ENCODE assay signal across 10 cellular contexts in genomic region chr3:37024092-37024491, GRCh38. TPM values are rescaled to one million over a fixed set of nuclear protein-coding genes. Genes with fewer than 3 reads are reported as not detected.
DNase-seq lines count a peak whose midpoint lies in the region; ATAC-seq, FAIRE-seq and TF ChIP-seq lines count a peak whose summit lies in the region.
"Had no signal": no experiment of that assay in that cellular context is flagged by ENCODE, and none has a peak within 500 bp of the region (broad histone marks: within the 10 kb centered on the region; RNA-seq: fewer than 3 reads in every experiment).

No MANE protein-coding gene starts in this region.

- no peaks in the 10 kb centered on the region for H3K4me1 Mint-ChIP-seq in CD4-positive, alpha-beta T cell (ENCODE audit: low read depth)

- CTCF ChIA-PET in CD4-positive, alpha-beta T cell (lab: Charles Lee): interaction anchor here (0.6 kb wide), 1 partner anchor 170 kb away, joined by 5 read pairs; no protein-coding TSS in a partner anchor

- DNase-seq in CD4-positive, alpha-beta T cell: no peak
- DNase-seq in HTR-8/SVneo (ENCODE audit: insufficient read length, low spot score) (peak; percentile 5), ascending aorta (ENCODE audit: low spot score in 2 of 2) (no peak), lower lobe of right lung (no peak), NCI-H1105 (lab: John Stamatoyannopoulos, UW) (no peak), NCI-H1930 (lab: John Stamatoyannopoulos, UW) (no peak)
- no peak for DNase-seq in stimulated activated CD4-positive, alpha-beta T cell treated with anti-CD3 and anti-CD28 coated beads, Interleukin-2, amount 100 ng/mL, for 48 hours
- DNase-seq: left lung had no signal

- intact Hi-C loops in CD4-positive, alpha-beta T cell (cut with DNase I, micrococcal nuclease): loop anchor here in 1 of 2 experiments (1.0 kb wide), 1 partner anchor 189 kb away; no protein-coding TSS in a partner anchor
- intact Hi-C loops in ascending aorta (cut with DNase I): loop anchor here (1.0 kb wide), 1 partner anchor 189 kb away; no protein-coding TSS in a partner anchor
- intact Hi-C loops in lower lobe of right lung (cut with DNase I): no loop called here

- no peaks in the 10 kb centered on the region for H3K9me3 Mint-ChIP-seq in CD4-positive, alpha-beta T cell

- no peak overlapping the region for H3K4me3 Mint-ChIP-seq in CD4-positive, alpha-beta T cell
- H3K4me3 Mint-ChIP-seq: activated naive CD8-positive, alpha-beta T cell had no signal

- H3K36me3 ChIP-seq in ascending aorta (peaks cover 43 to 79% of the 10 kb centered on the region in 2 donors), lower lobe of right lung (peaks cover 84% of the 10 kb centered on the region)

- peaks cover 99% of the 10 kb centered on the region for H3K36me3 Mint-ChIP-seq in CD4-positive, alpha-beta T cell (ENCODE audit: low read depth)

- H3K4me3 ChIP-seq in ascending aorta (no peak overlapping the region), lower lobe of right lung (no peak overlapping the region)
- H3K4me3 ChIP-seq: left lung had no signal

- no peak overlapping the region for H3K27ac ChIP-seq in CD4-positive, alpha-beta T cell (ENCODE audit: low read depth, low read length)
- H3K27ac ChIP-seq in ascending aorta: no peak overlapping the region
- H3K27ac ChIP-seq in lower lobe of right lung: no peak overlapping the region

- no peak for TF ChIP-seq CTCF in CD4-positive, alpha-beta T cell (IDR thresholded peaks at IDR 0.05)
- peak; percentile 18 to 48 (median 18) for TF ChIP-seq CTCF in ascending aorta (IDR thresholded peaks at IDR 0.05)
- peak; percentile 36 for TF ChIP-seq CTCF in lower lobe of right lung (IDR thresholded peaks at IDR 0.05)

- no peak for FAIRE-seq in HTR-8/SVneo (lab: Jason Lieb, UNC)

- POLR2A ChIA-PET in CD4-positive, alpha-beta T cell (lab: Charles Lee): interaction anchor here (1.1 kb wide), 2 partner anchors 17 to 36 kb away, joined by 3 to 4 read pairs; no protein-coding TSS in a partner anchor

- H3K27me3 Mint-ChIP-seq in CD4-positive, alpha-beta T cell: no peaks in the 10 kb centered on the region
- H3K27me3 Mint-ChIP-seq: activated naive CD8-positive, alpha-beta T cell had no signal

- no peak overlapping the region for H3K27ac Mint-ChIP-seq in CD4-positive, alpha-beta T cell
- H3K27ac Mint-ChIP-seq: activated naive CD8-positive, alpha-beta T cell had no signal

- no peaks in the 10 kb centered on the region for H3K9me3 ChIP-seq in CD4-positive, alpha-beta T cell (ENCODE audit: control insufficient read depth, low read length)
- H3K9me3 ChIP-seq in ascending aorta (no peaks in the 10 kb centered on the region), lower lobe of right lung (no peaks in the 10 kb centered on the region)
- H3K9me3 ChIP-seq: left lung had no signal

- peaks cover 0 to 10% of the 10 kb centered on the region in 2 donors for H3K4me1 ChIP-seq in ascending aorta
- H3K4me1 ChIP-seq in lower lobe of right lung: peaks cover 5% of the 10 kb centered on the region

- H3K27me3 ChIP-seq in CD4-positive, alpha-beta T cell (ENCODE audit: control insufficient read depth, insufficient read depth, low read length): no peaks in the 10 kb centered on the region
- H3K27me3 ChIP-seq in ascending aorta (no peaks in the 10 kb centered on the region), lower lobe of right lung (ENCODE audit: low read depth) (no peaks in the 10 kb centered on the region)
- H3K27me3 ChIP-seq: left lung had no signal

- ATAC-seq in CD4-positive, alpha-beta T cell (ENCODE audit: poor library complexity): peak; percentile 46
- no peak for ATAC-seq in lower lobe of right lung
- no peak for ATAC-seq in HG02588 (IDR thresholded peaks at IDR 0.05; ENCODE audit: unreplicated experiment)
- ATAC-seq: left lung had no signal

RNA-seq across cellular contexts. Expression of gene MLH1, which starts 30.8 kb away (rescaled TPM):
- total RNA-seq in CD4-positive, alpha-beta T cell: 10 to 100 TPM; 18.9 to 23.8 TPM
- 18.0 TPM for total RNA-seq in ascending aorta
- total RNA-seq in lower lobe of right lung: 26.3 TPM

RNA-seq across cellular contexts. Expression of gene EPM2AIP1, which starts 31.2 kb away (rescaled TPM):
- 10 to 100 TPM; 27.7 to 29.5 TPM for total RNA-seq in CD4-positive, alpha-beta T cell
- 1.9 TPM for total RNA-seq in ascending aorta
- total RNA-seq in lower lobe of right lung: 18.4 TPM
